ENCODE assay signal across 22 cellular contexts in genomic region chrX:98962996-98963395, GRCh38.
"Had no signal": no experiment of that assay in that cellular context is flagged by ENCODE, and none has a peak within 500 bp of the region (broad histone marks: within the 10 kb centered on the region; RNA-seq: fewer than 3 reads in every experiment).

No MANE protein-coding gene starts in this region.

- H3K36me3 ChIP-seq: left lung, ovary, sigmoid colon, thoracic aorta, tibial nerve, upper lobe of left lung had no signal

- H3K4me3 Mint-ChIP-seq: natural killer cell; stimulated activated effector memory CD8-positive, alpha-beta T cell treated with anti-CD3 and anti-CD28 coated beads, Interleukin-12 subunit alpha, Interleukin-12 subunit beta, amount 100 ng/mL, for 72 hours had no signal

- H3K4me1 ChIP-seq: left lung, psoas muscle, sigmoid colon, tibial nerve, upper lobe of left lung had no signal

- H3K4me3 ChIP-seq: dorsolateral prefrontal cortex, left lung, ovary, psoas muscle, sigmoid colon, thoracic aorta, tibial nerve, upper lobe of left lung had no signal

- H3K36me3 Mint-ChIP-seq: natural killer cell; stimulated activated effector memory CD8-positive, alpha-beta T cell treated with anti-CD3 and anti-CD28 coated beads, Interleukin-12 subunit alpha, Interleukin-12 subunit beta, amount 100 ng/mL, for 72 hours had no signal

- H3K4me1 Mint-ChIP-seq: natural killer cell; stimulated activated effector memory CD8-positive, alpha-beta T cell treated with anti-CD3 and anti-CD28 coated beads, Interleukin-12 subunit alpha, Interleukin-12 subunit beta, amount 100 ng/mL, for 72 hours had no signal

- H3K27ac Mint-ChIP-seq: natural killer cell; stimulated activated effector memory CD8-positive, alpha-beta T cell treated with anti-CD3 and anti-CD28 coated beads, Interleukin-12 subunit alpha, Interleukin-12 subunit beta, amount 100 ng/mL, for 72 hours had no signal

- H3K27me3 ChIP-seq: left lung, ovary, sigmoid colon, upper lobe of left lung had no signal

- H3K9me3 ChIP-seq: left lung, ovary, psoas muscle, sigmoid colon, thoracic aorta, tibial nerve, upper lobe of left lung had no signal

- DNase-seq: dorsolateral prefrontal cortex; effector CD4-positive, alpha-beta T cell; hypothalamus; left cardiac atrium; left lung; mesenchymal stem cell; midbrain; natural killer cell; occipital lobe; ovary; posterior cingulate gyrus; psoas muscle; right cardiac atrium; sigmoid colon; stimulated activated CD4-positive, alpha-beta T cell treated with anti-CD3 and anti-CD28 coated beads, Interleukin-2, amount 100 ng/mL, for 24 hours; stimulated activated CD4-positive, alpha-beta T cell treated with anti-CD3 and anti-CD28 coated beads, Interleukin-4, amount 100 ng/mL, for 24 hours; stimulated activated naive CD8-positive, alpha-beta T cell treated with anti-CD3 and anti-CD28 coated beads, Interleukin-15, Interleukin-2, amounts not matched to agents 100 U/mL and 50 U/mL, for 24 hours; substantia nigra; upper lobe of left lung had no signal

- ATAC-seq: left cardiac atrium; left lung; natural killer cell; psoas muscle; right cardiac atrium; stimulated activated effector memory CD8-positive, alpha-beta T cell treated with anti-CD3 and anti-CD28 coated beads, Interleukin-12 subunit alpha, Interleukin-12 subunit beta, amount 100 ng/mL, for 72 hours; stimulated activated naive CD8-positive, alpha-beta T cell treated with anti-CD3 and anti-CD28 coated beads, Interleukin-15, Interleukin-2, amounts not matched to agents 100 U/mL and 50 U/mL, for 24 hours had no signal

- H3K27ac ChIP-seq: dorsolateral prefrontal cortex, left lung, ovary, psoas muscle, sigmoid colon, thoracic aorta, tibial nerve, upper lobe of left lung had no signal
